ENCODE assay signal across 11 cellular contexts in genomic region chr6:148508401-148509151, GRCh38.
DNase-seq lines count a peak whose midpoint lies in the region; TF ChIP-seq lines count a peak whose summit lies in the region.
"Had no signal": no experiment of that assay in that cellular context is flagged by ENCODE, and none has a peak within 500 bp of the region (broad histone marks: within the 10 kb centered on the region; RNA-seq: fewer than 3 reads in every experiment).

No MANE protein-coding gene starts in this region.

- H3K4me3 Mint-ChIP-seq in endothelial cell (ENCODE audit: unreplicated experiment): no peak overlapping the region
- H3K4me3 Mint-ChIP-seq in CD8-positive, alpha-beta memory T cell: no peak overlapping the region
- H3K4me3 Mint-ChIP-seq: activated CD4-positive, alpha-beta T cell treated with anti-CD3 and anti-CD28 coated beads, Interleukin-2, amount 10 ng/mL, durations not matched to agents 7 days and 5 days; stimulated activated memory B cell treated with anti-CD40 and anti-IgM and Interleukin-4, amounts not matched to agents 10 μg/mL and 1 μg/mL and 100 μg/mL, for 72 hours had no signal

- TF ChIP-seq CTCF in endothelial cell (IDR thresholded peaks at IDR 0.05; ENCODE audit: unreplicated experiment) (no peak), transverse colon (IDR thresholded peaks at IDR 0.05) (no peak)

- H3K56ac ChIP-seq in mesendoderm (ENCODE audit: low read length): peak overlapping the region; percentile 65

- intact Hi-C loops in transverse colon (cut with DNase I; ENCODE audit: low total_unique reads): no loop called here

- in situ Hi-C loops in transverse colon (cut with MboI; ENCODE audit: low pct_ligation_motif_present in 1 of 4, low pct_unique_long_range_greater_than_20kb in 1 of 4, low sequenced_read_pairs in 3 of 4): no loop called here

- H2BK5ac ChIP-seq in mesendoderm (ENCODE audit: low read length): no peak overlapping the region

- no CpG with 5 or more reads among the region's 15 CpGs for WGBS in mesendoderm (ENCODE audit: extremely low coverage, insufficient coverage, low lambda C conversion rate)
- WGBS in transverse colon (ENCODE audit: low coverage in 1 of 2), 2 donors: 63 to 72% methylated on average over 6 to 15 of the region's 15 CpGs

- H3K18ac ChIP-seq in mesendoderm (ENCODE audit: low read length): peak overlapping the region; percentile 54

- TF ChIP-seq POLR2A in transverse colon (IDR thresholded peaks at IDR 0.05): peak; percentile 31

- H3K36me3 Mint-ChIP-seq in endothelial cell (ENCODE audit: low read depth, unreplicated experiment): peaks cover 27% of the 10 kb centered on the region
- H3K36me3 Mint-ChIP-seq in CD8-positive, alpha-beta memory T cell: no peaks in the 10 kb centered on the region
- H3K36me3 Mint-ChIP-seq: stimulated activated memory B cell treated with anti-CD40 and anti-IgM and Interleukin-4, amounts not matched to agents 10 μg/mL and 1 μg/mL and 100 μg/mL, for 72 hours had no signal

- no peak overlapping the region for H2BK15ac ChIP-seq in mesendoderm (replicated peaks; ENCODE audit: low read depth)

- no peak overlapping the region for H2BK120ac ChIP-seq in mesendoderm (ENCODE audit: low read depth, low read length)

- H3K27ac ChIP-seq in mesendoderm (ENCODE audit: low read depth, low read length) (no peak overlapping the region), transverse colon (peak overlapping the region; percentile 72 to 87 (median 84))
- H3K27ac ChIP-seq in CD8-positive, alpha-beta memory T cell (ENCODE audit: low read depth, low read length): no peak overlapping the region
- H3K27ac ChIP-seq: 22Rv1 had no signal

- peak; percentile 46 for DNase-seq in DMS 273 (lab: John Stamatoyannopoulos, UW; ENCODE audit: unreplicated experiment)
- no peak for DNase-seq in DMS 273 treated with DMSO at 0.1 percent for 48 hours (lab: John Stamatoyannopoulos, UW)
- no peak for DNase-seq in endothelial cell (ENCODE audit: low spot score)
- DNase-seq in mesendoderm: peak; percentile 70
- DNase-seq in transverse colon: no peak
- no peak for DNase-seq in activated effector memory CD4-positive, alpha-beta T cell treated with anti-CD3 and anti-CD28 coated beads, Interleukin-2, amount 50 U/mL, for 16 hours
- no peak for DNase-seq in CD8-positive, alpha-beta memory T cell
- no peak for DNase-seq in stimulated activated CD4-positive, alpha-beta T cell treated with anti-CD3 and anti-CD28 coated beads, Interleukin-2, amount 100 ng/mL, for 24 hours
- DNase-seq: activated CD4-positive, alpha-beta T cell treated with anti-CD3 and anti-CD28 coated beads, Interleukin-2, amount 10 ng/mL, durations not matched to agents 7 days and 5 days had no signal

- peaks cover 13% of the 10 kb centered on the region for H3K4me1 ChIP-seq in mesendoderm (ENCODE audit: control insufficient read depth, low read depth, low read length)
- H3K4me1 ChIP-seq in transverse colon: peaks cover 0 to 7% (median 0%) of the 10 kb centered on the region in 4 donors
- H3K4me1 ChIP-seq in CD8-positive, alpha-beta memory T cell (ENCODE audit: insufficient read depth, low read length): no peaks in the 10 kb centered on the region

- H2AK5ac ChIP-seq in mesendoderm (ENCODE audit: low read length): no peak overlapping the region

- no peak overlapping the region for H3K4ac ChIP-seq in mesendoderm (ENCODE audit: low read depth, low read length)

- H3K23ac ChIP-seq in mesendoderm (ENCODE audit: low read length): no peak overlapping the region

- H3K4me2 ChIP-seq in mesendoderm (ENCODE audit: low read length): no peak overlapping the region

- no peaks in the 10 kb centered on the region for H3K9me3 ChIP-seq in transverse colon
- H3K9me3 ChIP-seq in CD8-positive, alpha-beta memory T cell (ENCODE audit: low read length): no peaks in the 10 kb centered on the region

- H3K4me3 ChIP-seq in mesendoderm (ENCODE audit: low read length) (no peak overlapping the region), transverse colon (peak overlapping the region; percentile 18 to 35 (median 22))
- no peak overlapping the region for H3K4me3 ChIP-seq in CD8-positive, alpha-beta memory T cell (ENCODE audit: low read length)

- no peaks in the 10 kb centered on the region for H3K9me3 Mint-ChIP-seq in endothelial cell (ENCODE audit: unreplicated experiment)
- H3K9me3 Mint-ChIP-seq in CD8-positive, alpha-beta memory T cell: no peaks in the 10 kb centered on the region
- H3K9me3 Mint-ChIP-seq: activated CD4-positive, alpha-beta T cell treated with anti-CD3 and anti-CD28 coated beads, Interleukin-2, amount 10 ng/mL, durations not matched to agents 7 days and 5 days; stimulated activated memory B cell treated with anti-CD40 and anti-IgM and Interleukin-4, amounts not matched to agents 10 μg/mL and 1 μg/mL and 100 μg/mL, for 72 hours had no signal

- peaks cover 2% of the 10 kb centered on the region for H3K79me1 ChIP-seq in mesendoderm (ENCODE audit: low read length)

- H3K4me1 Mint-ChIP-seq in endothelial cell (ENCODE audit: unreplicated experiment): peaks cover 33% of the 10 kb centered on the region
- H3K4me1 Mint-ChIP-seq in CD8-positive, alpha-beta memory T cell: peaks cover 0 to 4% (median 0%) of the 10 kb centered on the region in 3 donors
- H3K4me1 Mint-ChIP-seq: activated CD4-positive, alpha-beta T cell treated with anti-CD3 and anti-CD28 coated beads, Interleukin-2, amount 10 ng/mL, durations not matched to agents 7 days and 5 days had no signal

- H4K5ac ChIP-seq in mesendoderm (ENCODE audit: low read length): peak overlapping the region; percentile 62

- H3K27me3 ChIP-seq in mesendoderm (ENCODE audit: insufficient read depth, low read length, poor library complexity) (no peaks in the 10 kb centered on the region), transverse colon (no peaks in the 10 kb centered on the region)
- peaks cover 14% of the 10 kb centered on the region for H3K27me3 ChIP-seq in CD8-positive, alpha-beta memory T cell (ENCODE audit: insufficient read depth, low read length, poor library complexity, severe bottlenecking)

- no peaks in the 10 kb centered on the region for H3K79me2 ChIP-seq in mesendoderm (ENCODE audit: control insufficient read depth, insufficient read depth, low read length)

- peaks cover 4% of the 10 kb centered on the region for H3K27me3 Mint-ChIP-seq in endothelial cell (ENCODE audit: unreplicated experiment)
- peaks cover 17 to 50% of the 10 kb centered on the region in 2 donors for H3K27me3 Mint-ChIP-seq in CD8-positive, alpha-beta memory T cell

- H4K8ac ChIP-seq in mesendoderm (ENCODE audit: low read depth, low read length): no peak overlapping the region

- H3K36me3 ChIP-seq in mesendoderm (ENCODE audit: control insufficient read depth, insufficient read depth, low read length) (no peaks in the 10 kb centered on the region), transverse colon (no peaks in the 10 kb centered on the region)
- no peaks in the 10 kb centered on the region for H3K36me3 ChIP-seq in CD8-positive, alpha-beta memory T cell (ENCODE audit: insufficient read depth, low read length)

- POLR2A ChIA-PET in CD8-positive, alpha-beta memory T cell (lab: Charles Lee): no interaction called here

- CTCF ChIA-PET in CD8-positive, alpha-beta memory T cell (lab: Charles Lee): no interaction called here

- peak overlapping the region; percentile 3 for H3K27ac Mint-ChIP-seq in endothelial cell (ENCODE audit: unreplicated experiment)
- no peak overlapping the region for H3K27ac Mint-ChIP-seq in CD8-positive, alpha-beta memory T cell
- H3K27ac Mint-ChIP-seq: activated CD4-positive, alpha-beta T cell treated with anti-CD3 and anti-CD28 coated beads, Interleukin-2, amount 10 ng/mL, durations not matched to agents 7 days and 5 days; stimulated activated memory B cell treated with anti-CD40 and anti-IgM and Interleukin-4, amounts not matched to agents 10 μg/mL and 1 μg/mL and 100 μg/mL, for 72 hours had no signal

- peak overlapping the region; percentile 29 for H3K9ac ChIP-seq in mesendoderm (ENCODE audit: low read length)

- TF ChIP-seq EP300 in transverse colon (IDR thresholded peaks at IDR 0.05; ENCODE audit: low read depth): no peak

Comparison
In these comparisons a context has a peak if more than half of its experiments do, and no peak if none do; other contexts are left out.
1. DNase-seq: peak in DMS 273 (single experiment) and mesendoderm (single experiment); none in DMS 273 treated with DMSO at 0.1 percent for 48 hours (single experiment), endothelial cell (single experiment), transverse colon (single experiment), activated effector memory CD4-positive, alpha-beta T cell treated with anti-CD3 and anti-CD28 coated beads, Interleukin-2, amount 50 U/mL, for 16 hours (single experiment), CD8-positive, alpha-beta memory T cell (0 of 5) and stimulated activated CD4-positive, alpha-beta T cell treated with anti-CD3 and anti-CD28 coated beads, Interleukin-2, amount 100 ng/mL, for 24 hours (0 of 2).
2. H3K27ac ChIP-seq: peak in transverse colon (4 of 4); none in mesendoderm (single experiment) and CD8-positive, alpha-beta memory T cell (single experiment).
3. H3K4me3 ChIP-seq: peak in transverse colon (4 of 4); none in mesendoderm (single experiment) and CD8-positive, alpha-beta memory T cell (single experiment).